ENCODE assay signal across 1 cellular context in the genomic region with DNA sequence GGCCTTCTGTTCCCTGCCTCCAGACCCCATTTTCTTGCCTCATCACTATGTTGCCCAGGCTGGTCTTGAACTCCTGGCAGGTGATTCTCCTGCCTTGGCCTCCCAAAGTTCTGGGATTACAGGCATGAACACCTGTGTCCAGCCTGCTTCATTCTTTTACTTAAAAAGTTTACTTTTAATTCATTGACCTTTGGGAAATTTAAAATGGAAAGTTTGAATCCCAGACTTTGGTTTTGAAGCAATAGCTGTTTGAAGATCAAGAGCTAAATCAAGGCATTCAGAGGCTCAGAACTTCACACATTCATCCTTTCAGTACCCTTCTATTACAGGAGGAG.
TF ChIP-seq lines count a peak whose summit lies in the region.

No MANE protein-coding gene starts in this region.

TF ChIP-seq in GM23338, 12 proteins besides CTCF, POLR2A, EP300 and RAD21:
- no peak for TF ChIP-seq REST (IDR thresholded peaks at IDR 0.05; ENCODE audit: unreplicated experiment)
- TF ChIP-seq STAT1 (IDR thresholded peaks at IDR 0.05; ENCODE audit: unreplicated experiment), result no peak
- TF ChIP-seq ZNF462 (CRISPR knock-in tag; IDR thresholded peaks at IDR 0.05), result no peak
- no peak for TF ChIP-seq ZNF114 (CRISPR knock-in tag; IDR thresholded peaks at IDR 0.05)
- TF ChIP-seq POLR2AphosphoS5 (IDR thresholded peaks at IDR 0.05; ENCODE audit: low read depth), result no peak
- no peak for TF ChIP-seq JUNB (IDR thresholded peaks at IDR 0.05; ENCODE audit: unreplicated experiment)
- TF ChIP-seq EZH2phosphoT487 (IDR thresholded peaks at IDR 0.05; ENCODE audit: unreplicated experiment), result no peak
